In the genomic region with DNA sequence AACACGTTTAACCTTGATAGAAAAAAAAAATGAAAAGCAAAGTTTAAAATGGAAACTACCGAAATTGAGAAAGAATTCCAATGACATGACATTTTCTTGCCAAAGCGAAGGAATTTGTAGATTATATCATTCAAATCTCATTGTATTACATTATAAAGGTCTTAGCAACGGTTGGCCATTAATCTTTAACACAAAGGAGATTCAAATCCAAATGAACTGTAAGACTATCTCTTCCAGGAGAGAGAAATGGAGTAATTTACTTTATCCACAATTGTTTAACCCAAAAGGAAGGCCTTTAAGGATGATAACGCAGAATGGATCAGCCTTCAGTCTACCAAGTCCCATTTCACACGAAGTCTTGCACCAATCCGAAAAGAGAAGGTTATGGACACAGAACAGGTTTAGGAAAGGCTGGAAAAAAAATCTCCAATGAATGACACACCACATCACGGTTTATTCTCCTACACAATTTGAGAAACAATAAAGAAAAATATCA, we compare ENCODE assay signal across 8 cellular contexts. TPM values are rescaled to one million over a fixed set of nuclear protein-coding genes. Genes with fewer than 3 reads are reported as not detected.
DNase-seq lines count a peak whose midpoint lies in the region; ATAC-seq and TF ChIP-seq lines count a peak whose summit lies in the region.

No MANE protein-coding gene starts in this region.

- no peak overlapping the region for H3K27ac ChIP-seq in CD4-positive, alpha-beta T cell (ENCODE audit: low read depth, low read length)
- no peak overlapping the region for H3K27ac ChIP-seq in KMS-11

- peaks cover 15% of the 10 kb centered on the region for H3K4me1 Mint-ChIP-seq in CD4-positive, alpha-beta T cell (ENCODE audit: low read depth)
- H3K4me1 Mint-ChIP-seq in chondrocyte (ENCODE audit: low read depth) (peaks cover 62% of the 10 kb centered on the region), naive B cell (peaks cover 12 to 29% (median 17%) of the 10 kb centered on the region in 3 donors)

- POLR2A ChIA-PET in CD4-positive, alpha-beta T cell (lab: Charles Lee) = interaction anchor here (0.9 to 2.6 kb wide), 2 partner anchors 126 to 246 kb away, joined by 3 to 9 read pairs; a partner anchor contains a TSS

- intact Hi-C loops in CD4-positive, alpha-beta T cell (cut with DNase I, micrococcal nuclease) = no loop called here

- no peaks in the 10 kb centered on the region for H3K9me3 Mint-ChIP-seq in CD4-positive, alpha-beta T cell
- H3K9me3 Mint-ChIP-seq in chondrocyte (ENCODE audit: low read depth) (no peaks in the 10 kb centered on the region), naive B cell (no peaks in the 10 kb centered on the region)

- no peaks in the 10 kb centered on the region for H3K36me3 Mint-ChIP-seq in CD4-positive, alpha-beta T cell (ENCODE audit: low read depth)
- H3K36me3 Mint-ChIP-seq in chondrocyte (ENCODE audit: low read depth) (no peaks in the 10 kb centered on the region), naive B cell (peaks cover 0 to 10% of the 10 kb centered on the region in 2 donors)

- H3K27me3 Mint-ChIP-seq in CD4-positive, alpha-beta T cell = peaks cover 54% of the 10 kb centered on the region
- no peaks in the 10 kb centered on the region for H3K27me3 Mint-ChIP-seq in chondrocyte (ENCODE audit: low read depth)
- H3K27me3 Mint-ChIP-seq in naive B cell = no peaks in the 10 kb centered on the region

- peak overlapping the region; percentile 66; the same call in 1 of the 2 replicates for H3K9ac ChIP-seq in KMS-11

- peak overlapping the region; percentile 93 for H3K4me3 Mint-ChIP-seq in CD4-positive, alpha-beta T cell
- H3K4me3 Mint-ChIP-seq in chondrocyte (ENCODE audit: unreplicated experiment) (peak overlapping the region; percentile 99), naive B cell (peak overlapping the region; percentile 88 to 99 (median 97))

- no peaks in the 10 kb centered on the region for H4K20me1 ChIP-seq in KMS-11 (ENCODE audit: insufficient read depth)

- peaks cover 49% of the 10 kb centered on the region for H3K27me3 ChIP-seq in CD4-positive, alpha-beta T cell (ENCODE audit: control insufficient read depth, insufficient read depth, low read length)
- no peaks in the 10 kb centered on the region; the same call in 1 of the 2 replicates for H3K27me3 ChIP-seq in KMS-11 (ENCODE audit: insufficient read depth, low read depth)

- H3K79me2 ChIP-seq in KMS-11 (ENCODE audit: insufficient read depth, low read depth) = peaks cover 3% of the 10 kb centered on the region; the same call in 1 of the 2 replicates

- TF ChIP-seq CTCF in CD4-positive, alpha-beta T cell (IDR thresholded peaks at IDR 0.05) = no peak
- TF ChIP-seq CTCF in KMS-11 (conservative IDR thresholded peaks at IDR 0.05; ENCODE audit: low read depth, low read length) = no peak
- no peak for TF ChIP-seq CTCF in chondrocyte (IDR thresholded peaks at IDR 0.05)

- no peaks in the 10 kb centered on the region for H3K9me3 ChIP-seq in CD4-positive, alpha-beta T cell (ENCODE audit: control insufficient read depth, low read length)

- DNase-seq in CD4-positive, alpha-beta T cell = no peak
- DNase-seq in chondrocyte (ENCODE audit: low spot score) (no peak), naive B cell (no peak), SKM-1 (lab: John Stamatoyannopoulos, UW; ENCODE audit: unreplicated experiment) (no peak), NCI-H1436 treated with DMSO at 0.1 percent for 48 hours (lab: John Stamatoyannopoulos, UW) (no peak)

- no peaks in the 10 kb centered on the region for H3K36me3 ChIP-seq in KMS-11 (ENCODE audit: insufficient read depth)

- H3K4me3 ChIP-seq in KMS-11 (IDR thresholded peaks at IDR 0.05; ENCODE audit: insufficient read depth, low read depth, low read length) = no peak overlapping the region

- peak overlapping the region; percentile 94; the same call in 1 of the 2 replicates for H2AFZ ChIP-seq in KMS-11 (ENCODE audit: low read depth)

- peaks cover 10% of the 10 kb centered on the region for H3K4me1 ChIP-seq in KMS-11 (ENCODE audit: low read depth, poor library complexity, severe bottlenecking)

- peak overlapping the region; percentile 59 for H3K4me2 ChIP-seq in KMS-11

- H3K27ac Mint-ChIP-seq in CD4-positive, alpha-beta T cell = no peak overlapping the region
- H3K27ac Mint-ChIP-seq in chondrocyte (ENCODE audit: unreplicated experiment) (peak overlapping the region; percentile 92), naive B cell (peak overlapping the region in 1 of 6 donors; percentile 88)

- CTCF ChIA-PET in CD4-positive, alpha-beta T cell (lab: Charles Lee) = no interaction called here

- ATAC-seq in CD4-positive, alpha-beta T cell (ENCODE audit: poor library complexity) = no peak
- ATAC-seq in naive B cell (ENCODE audit: low read depth in 2 of 2) = no peak
- no peak for ATAC-seq in GM19023 (IDR thresholded peaks at IDR 0.05; ENCODE audit: unreplicated experiment)
- no peak for ATAC-seq in HG03135 (IDR thresholded peaks at IDR 0.05; ENCODE audit: unreplicated experiment)

RNA-seq across cellular contexts. Expression of a gene that starts 1.5 kb away (rescaled TPM):
- not detected for total RNA-seq in CD4-positive, alpha-beta T cell
- 208 to 457 TPM (median 434 TPM) in 3 replicates for total RNA-seq in chondrocyte
- polyA plus RNA-seq in naive B cell (ENCODE audit: low read depth in 6 of 6) = 1 to 10 TPM in 4 of 6 donors, under 1 TPM in 2; 0.23 to 3.6 (median 2.0) TPM

Comparison
In these comparisons a context has a peak if more than half of its experiments do, and no peak if none do; other contexts are left out.
1. RNA of a gene that starts 1.5 kb away (total RNA-seq): 208 to 457 TPM in chondrocyte; not detected in CD4-positive, alpha-beta T cell; every median in the first group is over 100 times any median in the second.
2. Peak in every context shown above with its lines, with median percentiles within 50 percentile points of each other: H3K4me3 Mint-ChIP-seq.